26 cellular contexts compared by ENCODE assay signal in the genomic region with DNA sequence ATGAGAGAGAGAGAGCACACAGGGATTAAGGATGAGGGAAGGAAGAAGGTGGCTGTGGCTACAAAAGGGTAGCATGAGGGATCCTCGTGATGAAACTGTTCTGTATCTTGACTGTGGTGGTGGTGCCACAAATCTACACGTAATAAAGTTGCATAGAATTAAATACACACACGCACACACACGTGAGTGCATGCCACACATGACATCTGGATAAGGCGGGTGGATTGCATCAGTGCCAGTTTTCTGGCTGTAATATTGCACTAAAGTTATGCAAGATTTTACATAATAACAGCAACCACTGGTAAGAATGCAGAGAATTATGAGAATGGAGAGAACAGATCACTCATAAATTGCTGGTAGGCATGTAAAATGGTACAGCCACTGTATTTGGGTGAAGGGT. TPM values are rescaled to one million over a fixed set of nuclear protein-coding genes. Genes with fewer than 3 reads are reported as not detected.
DNase-seq lines count a peak whose midpoint lies in the region; ATAC-seq and TF ChIP-seq lines count a peak whose summit lies in the region.
"Had no signal": no experiment of that assay in that cellular context is flagged by ENCODE, and none has a peak within 500 bp of the region (broad histone marks: within the 10 kb centered on the region; RNA-seq: fewer than 3 reads in every experiment).

No MANE protein-coding gene starts in this region.

- no peak overlapping the region for H3K9ac ChIP-seq in mammary epithelial cell (ENCODE audit: insufficient read depth, low read length)

- no peaks in the 10 kb centered on the region for H3K9me3 Mint-ChIP-seq in activated CD4-positive, alpha-beta T cell treated with anti-CD3 and anti-CD28 coated beads for 36 hours (ENCODE audit: low read depth)
- H3K9me3 Mint-ChIP-seq: activated B cell treated with CpG ODN at 0.5 μM for 24 hours; activated naive CD8-positive, alpha-beta T cell treated with anti-CD3 and anti-CD28 coated beads, Interleukin-2, amount 10 ng/mL, durations not matched to agents 7 days and 5 days; HFFc6 had no signal

- no peak overlapping the region for H2AFZ ChIP-seq in mammary epithelial cell (ENCODE audit: low read depth, low read length)

- POLR2A ChIA-PET in activated CD4-positive, alpha-beta T cell treated with anti-CD3 and anti-CD28 coated beads for 36 hours (lab: Charles Lee) = no interaction called here

- dilution Hi-C loops in mammary epithelial cell (cut with HindIII; ENCODE audit: low sequenced_read_pairs) = no loop called here

- H3K79me2 ChIP-seq in mammary epithelial cell (ENCODE audit: insufficient read depth, low read length) = no peaks in the 10 kb centered on the region

- TF ChIP-seq CTCF in mammary epithelial cell (conservative IDR thresholded peaks at IDR 0.05 in 1 of 2, IDR thresholded peaks at IDR 0.05 in 1 of 2; ENCODE audit: extremely low read depth in 1 of 2, insufficient read depth in 1 of 2, low read depth in 1 of 2, low read length in 2 of 2) (no peak), omental fat pad (IDR thresholded peaks at IDR 0.05) (no peak), coronary artery (IDR thresholded peaks at IDR 0.05) (no peak)

- no peaks in the 10 kb centered on the region for H3K36me3 Mint-ChIP-seq in activated CD4-positive, alpha-beta T cell treated with anti-CD3 and anti-CD28 coated beads for 36 hours (ENCODE audit: low read depth)
- H3K36me3 Mint-ChIP-seq: activated naive CD8-positive, alpha-beta T cell treated with anti-CD3 and anti-CD28 coated beads, Interleukin-2, amount 10 ng/mL, durations not matched to agents 7 days and 5 days had no signal

- H3K27ac Mint-ChIP-seq in activated CD4-positive, alpha-beta T cell treated with anti-CD3 and anti-CD28 coated beads for 36 hours = no peak overlapping the region
- H3K27ac Mint-ChIP-seq: activated B cell treated with CpG ODN at 0.5 μM for 24 hours; activated CD8-positive, alpha-beta T cell treated with anti-CD3 and anti-CD28 coated beads, Interleukin-2, amount 10 ng/mL, durations not matched to agents 7 days and 5 days; activated naive CD8-positive, alpha-beta T cell treated with anti-CD3 and anti-CD28 coated beads, Interleukin-2, amount 10 ng/mL, durations not matched to agents 7 days and 5 days; HFFc6; nephron progenitor cell had no signal

- H3K27ac ChIP-seq in mammary epithelial cell (ENCODE audit: insufficient read depth, low read depth, low read length) (no peak overlapping the region), coronary artery (no peak overlapping the region)
- H3K27ac ChIP-seq: brain microvascular endothelial cell, prostate gland, skin epidermis, stomach had no signal

- H3K9me3 ChIP-seq in mammary epithelial cell (replicated peaks; ENCODE audit: insufficient read depth, low read length) = no peaks in the 10 kb centered on the region
- H3K9me3 ChIP-seq: prostate gland had no signal

- no peaks in the 10 kb centered on the region for H4K20me1 ChIP-seq in mammary epithelial cell (ENCODE audit: insufficient read depth, low read length)

- DNase-seq in GM03348 (ENCODE audit: low spot score) = peak; percentile 63
- peak; percentile 39 for DNase-seq in NCI-H226
- peak; percentile 9 for DNase-seq in mammary epithelial cell
- DNase-seq in omental fat pad (ENCODE audit: low spot score) = peak; percentile 34
- DNase-seq in coronary artery (ENCODE audit: low spot score) = no peak
- no peak for DNase-seq in retina
- DNase-seq in activated T-cell treated with anti-CD3 and anti-CD28 coated beads, Interleukin-2, amount 50 U/mL, for 48 hours = no peak
- DNase-seq in activated CD4-positive, alpha-beta T cell treated with anti-CD3 and anti-CD28 coated beads for 36 hours = no peak
- DNase-seq: activated B cell treated with CpG ODN at 0.5 μM for 24 hours; activated CD8-positive, alpha-beta T cell treated with anti-CD3 and anti-CD28 coated beads, Interleukin-2, amount 10 ng/mL, durations not matched to agents 7 days and 5 days; activated naive CD8-positive, alpha-beta T cell treated with anti-CD3 and anti-CD28 coated beads, Interleukin-2, amount 10 ng/mL, durations not matched to agents 7 days and 5 days; brain microvascular endothelial cell; cortex of kidney; GDM1; HFFc6; KBM-7; midbrain; NCI-H1105; NCI-H2107; NCI-H524 treated with DMSO at 0.1 percent for 48 hours; nephron progenitor cell; Right ventricle myocardium superior; stomach; T-helper 2 cell had no signal

- H3K4me3 ChIP-seq in mammary epithelial cell (replicated peaks in 1 of 3; ENCODE audit: insufficient read depth in 1 of 3, low read depth in 2 of 3, low read length in 3 of 3) (no peak overlapping the region), coronary artery (no peak overlapping the region)
- H3K4me3 ChIP-seq: prostate gland, skin epidermis, stomach had no signal

- H3K4me1 ChIP-seq in mammary epithelial cell (ENCODE audit: insufficient read depth, low read length) = no peaks in the 10 kb centered on the region
- H3K4me1 ChIP-seq: prostate gland had no signal

- WGBS in mammary epithelial cell (ENCODE audit: low coverage, missing lambda C conversion rate) = 3% methylated on average over 5 of the region's 5 CpGs

- intact Hi-C loops in mammary epithelial cell (cut with micrococcal nuclease) = no loop called here
- intact Hi-C loops in activated CD4-positive, alpha-beta T cell treated with anti-CD3 and anti-CD28 coated beads for 36 hours (cut with DNase I, micrococcal nuclease) = no loop called here

- CTCF ChIA-PET in mammary epithelial cell (lab: Charles Lee; ENCODE audit: low non-redundant PET) = no interaction called here
- CTCF ChIA-PET in activated CD4-positive, alpha-beta T cell treated with anti-CD3 and anti-CD28 coated beads for 36 hours (lab: Charles Lee) = no interaction called here

- peaks cover 21% of the 10 kb centered on the region for H3K27me3 Mint-ChIP-seq in activated CD4-positive, alpha-beta T cell treated with anti-CD3 and anti-CD28 coated beads for 36 hours

- no peaks in the 10 kb centered on the region for H3K4me1 Mint-ChIP-seq in activated CD4-positive, alpha-beta T cell treated with anti-CD3 and anti-CD28 coated beads for 36 hours
- H3K4me1 Mint-ChIP-seq: activated B cell treated with CpG ODN at 0.5 μM for 24 hours; activated naive CD8-positive, alpha-beta T cell treated with anti-CD3 and anti-CD28 coated beads, Interleukin-2, amount 10 ng/mL, durations not matched to agents 7 days and 5 days; nephron progenitor cell had no signal

- BruUV-seq in mammary epithelial cell (replicated peaks; lab: Mats Ljungman, UMichigan) = no TSS peak

- no peaks in the 10 kb centered on the region for H3K36me3 ChIP-seq in mammary epithelial cell (ENCODE audit: insufficient read depth, low read length)
- H3K36me3 ChIP-seq: brain microvascular endothelial cell, prostate gland, stomach had no signal

- in situ Hi-C loops in mammary epithelial cell (cut with MboI; ENCODE audit: low sequenced_read_pairs in 2 of 2) = no loop called here

- no peak overlapping the region for H3K4me3 Mint-ChIP-seq in activated CD4-positive, alpha-beta T cell treated with anti-CD3 and anti-CD28 coated beads for 36 hours
- H3K4me3 Mint-ChIP-seq: activated B cell treated with CpG ODN at 0.5 μM for 24 hours; activated CD8-positive, alpha-beta T cell treated with anti-CD3 and anti-CD28 coated beads, Interleukin-2, amount 10 ng/mL, durations not matched to agents 7 days and 5 days; activated naive CD8-positive, alpha-beta T cell treated with anti-CD3 and anti-CD28 coated beads, Interleukin-2, amount 10 ng/mL, durations not matched to agents 7 days and 5 days; HFFc6; nephron progenitor cell had no signal

- no peak overlapping the region for H3K4me2 ChIP-seq in mammary epithelial cell (ENCODE audit: insufficient read depth, low read depth, low read length)

- ATAC-seq in omental fat pad (ENCODE audit: low FRiP score) = peak; percentile 61
- no peak for ATAC-seq in activated CD4-positive, alpha-beta T cell treated with anti-CD3 and anti-CD28 coated beads for 36 hours
- ATAC-seq: activated CD8-positive, alpha-beta T cell treated with anti-CD3 and anti-CD28 coated beads, Interleukin-2, amount 10 ng/mL, durations not matched to agents 7 days and 5 days had no signal

- peaks cover 6% of the 10 kb centered on the region for H3K27me3 ChIP-seq in mammary epithelial cell (ENCODE audit: insufficient read depth, low read length)

RNA-seq across cellular contexts. Expression of gene STK35, which starts 16.9 kb away (rescaled TPM):
- 10 to 100 TPM; 21.1 to 30.0 TPM for total RNA-seq in mammary epithelial cell
- polyA plus RNA-seq in mammary epithelial cell = 16.0 TPM
- polyA minus RNA-seq in mammary epithelial cell = 26.9 TPM
- 10 to 100 TPM; 21.6 to 30.0 (median 24.7) TPM for total RNA-seq in omental fat pad
- total RNA-seq in activated CD4-positive, alpha-beta T cell treated with anti-CD3 and anti-CD28 coated beads for 36 hours = 10 to 100 TPM; 18.2 to 20.9 TPM

Comparison
In these comparisons a context has a peak if more than half of its experiments do, and no peak if none do; other contexts are left out.
1. DNase-seq: peak in GM03348 (single experiment), NCI-H226 (single experiment), mammary epithelial cell (single experiment) and omental fat pad (single experiment); none in coronary artery (single experiment), retina (single experiment), activated T-cell treated with anti-CD3 and anti-CD28 coated beads, Interleukin-2, amount 50 U/mL, for 48 hours (0 of 2) and activated CD4-positive, alpha-beta T cell treated with anti-CD3 and anti-CD28 coated beads for 36 hours (single experiment).